ENCODE assay signal across 8 cellular contexts in the genomic region with DNA sequence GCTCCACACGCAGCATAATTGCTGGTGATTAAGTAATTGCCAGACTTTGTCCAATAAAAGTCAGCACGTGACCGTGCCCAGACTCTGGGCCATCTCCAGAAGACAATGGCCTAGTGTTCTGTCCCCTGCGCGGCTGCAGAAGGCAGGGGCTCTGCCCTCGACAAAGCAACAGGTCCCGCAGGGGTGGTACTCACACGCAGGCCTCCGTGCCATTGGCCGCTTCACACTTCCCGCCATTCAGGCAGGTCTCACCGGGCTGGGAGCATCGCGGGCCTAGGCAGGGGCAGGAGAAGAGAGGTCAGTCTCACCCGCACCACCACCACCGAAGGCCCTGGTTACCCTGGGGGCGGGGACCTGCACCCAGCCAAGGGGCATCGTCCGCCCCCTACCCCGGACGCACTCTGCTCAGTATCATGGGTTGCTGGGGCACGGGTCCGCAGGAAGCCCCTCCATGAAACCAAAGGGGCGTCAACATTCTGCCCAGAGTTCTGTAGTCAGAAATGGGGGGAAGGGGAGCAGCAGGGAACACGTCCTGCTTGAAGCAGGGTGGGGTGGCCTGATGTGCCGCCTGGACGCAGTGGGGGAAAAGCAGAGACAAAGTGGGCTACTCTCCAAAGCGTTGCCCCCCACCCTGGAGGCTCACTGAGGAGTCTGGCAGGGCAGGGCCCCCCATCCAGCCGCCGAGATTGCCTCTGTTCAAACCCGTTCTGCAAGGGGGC. TPM values are rescaled to one million over a fixed set of nuclear protein-coding genes. Genes with fewer than 3 reads are reported as not detected.
A peak's percentile ranks its signal among the peaks of the same experiment; 100 is the strongest.
DNase-seq lines count a peak whose midpoint lies in the region; ATAC-seq, FAIRE-seq and TF ChIP-seq lines count a peak whose summit lies in the region.

No MANE protein-coding gene starts in this region.

- no peak overlapping the region for H2AK5ac ChIP-seq in H1 (ENCODE audit: low read depth, low read length)

- H2AFZ ChIP-seq in ACC112 (ENCODE audit: low read length, unreplicated experiment) = no peak overlapping the region
- H2AFZ ChIP-seq in H1 (ENCODE audit: low read length) = no peak overlapping the region

- POLR2A ChIA-PET in H1 (lab: Charles Lee; ENCODE audit: partially characterized antibody) = interaction anchor here (0.7 to 1.4 kb wide), 3 partner anchors 14 to 28 kb away, joined by 3 to 7 read pairs (median 4); no protein-coding TSS in a partner anchor

- TF ChIP-seq POLR2A in NB4 (IDR thresholded peaks at IDR 0.05; ENCODE audit: extremely low read depth, insufficient read length) (no peak), H1 (IDR thresholded peaks at IDR 0.05; ENCODE audit: control extremely low read depth in 1 of 2, low read depth in 2 of 2, low read length in 2 of 2) (no peak)

- H3K4me3 ChIP-seq in ACC112 (ENCODE audit: low read depth, low read length) = peak overlapping the region; percentile 95
- H3K4me3 ChIP-seq in NB4 (ENCODE audit: low read depth, low read length) = peak overlapping the region; percentile 28
- H3K4me3 ChIP-seq in H1 (ENCODE audit: extremely low read depth in 1 of 4, insufficient read depth in 2 of 4, low read depth in 3 of 4, low read length in 4 of 4) = peak overlapping the region; percentile 71 to 98 (median 74)
- peak overlapping the region; percentile 57 to 94 for H3K4me3 ChIP-seq in muscle layer of duodenum (ENCODE audit: low read depth in 1 of 2, low read length in 2 of 2)
- no peak overlapping the region for H3K4me3 ChIP-seq in MG63

- H3K9me3 ChIP-seq in H1 (ENCODE audit: insufficient read depth in 2 of 2, low read depth in 1 of 2, low read length in 1 of 2) (no peaks in the 10 kb centered on the region), muscle layer of duodenum (ENCODE audit: control insufficient read depth in 1 of 2, low read length in 2 of 2) (no peaks in the 10 kb centered on the region), MG63 (no peaks in the 10 kb centered on the region)

- H3K27me3 ChIP-seq in ACC112 (ENCODE audit: insufficient read depth, low read length) (no peaks in the 10 kb centered on the region), H1 (replicated peaks in 1 of 4; ENCODE audit: control insufficient read depth in 3 of 4, extremely low read depth in 1 of 4, insufficient read depth in 3 of 4, low read length in 3 of 4) (no peaks in the 10 kb centered on the region), muscle layer of duodenum (ENCODE audit: low read depth, low read length) (no peaks in the 10 kb centered on the region), MG63 (no peaks in the 10 kb centered on the region)

- no peak for TF ChIP-seq RAD21 in H1 (IDR thresholded peaks at IDR 0.05 in 1 of 2, conservative IDR thresholded peaks at IDR 0.05 in 1 of 2; ENCODE audit: low read depth in 2 of 2, low read length in 2 of 2)

- no peak for TF ChIP-seq CTCF in NB4 (IDR thresholded peaks at IDR 0.05; ENCODE audit: low read depth, low read length)
- TF ChIP-seq CTCF in H1 (IDR thresholded peaks at IDR 0.05; ENCODE audit: control extremely low read depth in 1 of 3, insufficient read depth in 1 of 3, low read depth in 1 of 3, low read length in 3 of 3) = no peak

- peaks cover 26 to 36% of the 10 kb centered on the region in 2 experiments for H4K20me1 ChIP-seq in H1 (replicated peaks in 1 of 2; ENCODE audit: control insufficient read depth in 1 of 2, insufficient read depth in 2 of 2, low read length in 2 of 2)

- H3K23ac ChIP-seq in H1 (ENCODE audit: insufficient read length) = no peak overlapping the region

- no peak overlapping the region for H3K9ac ChIP-seq in H1 (replicated peaks in 1 of 4; ENCODE audit: extremely low read depth in 1 of 4, low read depth in 3 of 4, low read length in 3 of 4)

- H4K5ac ChIP-seq in H1 (ENCODE audit: insufficient read length, low read depth, low read length) = no peak overlapping the region

- TF ChIP-seq EP300 in H1 (IDR thresholded peaks at IDR 0.05; ENCODE audit: borderline replicate concordance in 1 of 2, low read depth in 2 of 2, low read length in 2 of 2) = no peak

- H3K18ac ChIP-seq in H1 (ENCODE audit: extremely low read depth, low read length) = peak overlapping the region; percentile 19; the same call in 1 of the 2 replicates

- no peak overlapping the region for H2BK5ac ChIP-seq in H1 (ENCODE audit: low read depth, low read length)

- no peak overlapping the region for H2BK120ac ChIP-seq in H1 (replicated peaks; ENCODE audit: low read depth, low read length)

- ATAC-seq in HG02938 (IDR thresholded peaks at IDR 0.05; ENCODE audit: unreplicated experiment) = no peak
- no peak for ATAC-seq in HG02678 (IDR thresholded peaks at IDR 0.05; ENCODE audit: unreplicated experiment)

- no peak for FAIRE-seq in H1 (lab: Jason Lieb, UNC)

- CTCF ChIA-PET in H1 (lab: Charles Lee; ENCODE audit: partially characterized antibody) = interaction anchor here (0.7 kb wide), 2 partner anchors 50 to 98 kb away, joined by 3 to 4 read pairs; no protein-coding TSS in a partner anchor

- 74% methylated on average over 28 of the region's 31 CpGs; no CpG with 5 or more reads in 1 of the 2 experiments for WGBS in H1 (ENCODE audit: extremely low coverage in 1 of 2, insufficient coverage in 1 of 2, insufficient read length in 1 of 2, insufficient replicate concordance in 2 of 2, low coverage in 1 of 2, low lambda C conversion rate in 2 of 2, missing lambda C conversion rate in 1 of 2), 2 experiments

- no peak overlapping the region for H3K14ac ChIP-seq in H1 (ENCODE audit: insufficient read length)

- no peaks in the 10 kb centered on the region for H3K36me3 ChIP-seq in ACC112 (ENCODE audit: insufficient read depth, low read length)
- peaks cover 0 to 6% (median 1%) of the 10 kb centered on the region in 4 experiments; a peak in 3 of 8 replicates for H3K36me3 ChIP-seq in H1 (ENCODE audit: control insufficient read depth in 2 of 4, insufficient read depth in 4 of 4, low read length in 3 of 4)
- H3K36me3 ChIP-seq in muscle layer of duodenum (ENCODE audit: control insufficient read depth in 1 of 2, insufficient read depth in 2 of 2, low read length in 2 of 2) = peaks cover 8 to 13% of the 10 kb centered on the region in 2 donors
- no peaks in the 10 kb centered on the region for H3K36me3 ChIP-seq in MG63

- DNase-seq in NB4 (ENCODE audit: low read depth) = no peak
- no peak for DNase-seq in H1 (ENCODE audit: low read depth in 1 of 2, low spot score in 2 of 2)
- DNase-seq in MG63 = no peak
- DNase-seq in DMS53 treated with DMSO at 0.1 percent for 48 hours (lab: John Stamatoyannopoulos, UW; ENCODE audit: unreplicated experiment) = no peak

- H2BK15ac ChIP-seq in H1 (ENCODE audit: low read length) = no peak overlapping the region

- peak overlapping the region; percentile 76 to 79 for H3K4me2 ChIP-seq in H1 (ENCODE audit: insufficient read depth in 1 of 2, low read depth in 2 of 2, low read length in 2 of 2)

- H3K4ac ChIP-seq in H1 (replicated peaks; ENCODE audit: insufficient read length, low read depth, low read length) = no peak overlapping the region

- H2BK12ac ChIP-seq in H1 (ENCODE audit: low read depth, low read length) = no peak overlapping the region

- no peak overlapping the region for H3K56ac ChIP-seq in H1 (replicated peaks; ENCODE audit: insufficient read length, low read depth, low read length)

- H2BK20ac ChIP-seq in H1 (ENCODE audit: low read length) = no peak overlapping the region

- peaks cover 25% of the 10 kb centered on the region for H3K79me1 ChIP-seq in H1 (ENCODE audit: low read depth, low read length)

- H3K23me2 ChIP-seq in H1 (ENCODE audit: low read depth, low read length) = peaks cover 7% of the 10 kb centered on the region; the same call in 1 of the 2 replicates

- no peak overlapping the region for H4K8ac ChIP-seq in H1 (ENCODE audit: extremely low read depth, insufficient read depth, low read length)

- no peak overlapping the region for H3K27ac ChIP-seq in ACC112 (ENCODE audit: low read depth, low read length)
- H3K27ac ChIP-seq in H1 (ENCODE audit: low read depth, low read length) = no peak overlapping the region
- H3K27ac ChIP-seq in muscle layer of duodenum (ENCODE audit: low read length) = no peak overlapping the region

- no peak overlapping the region for H4K91ac ChIP-seq in H1 (replicated peaks; ENCODE audit: insufficient read length, low read length)

- peaks cover 13% of the 10 kb centered on the region for H3K79me2 ChIP-seq in ACC112 (ENCODE audit: control insufficient read depth, insufficient read depth, low read length, unreplicated experiment)
- H3K79me2 ChIP-seq in H1 (ENCODE audit: control insufficient read depth in 1 of 2, insufficient read depth in 2 of 2, low read length in 2 of 2) = peaks cover 9 to 57% of the 10 kb centered on the region in 2 experiments; a peak in 3 of 4 replicates

- peaks cover 11% of the 10 kb centered on the region for H3K4me1 ChIP-seq in ACC112 (ENCODE audit: control insufficient read depth, insufficient read depth, low read length, unreplicated experiment)
- H3K4me1 ChIP-seq in H1 (replicated peaks in 1 of 4; ENCODE audit: control insufficient read depth in 3 of 4, insufficient read depth in 4 of 4, low read length in 3 of 4) = peaks cover 0 to 36% (median 23%) of the 10 kb centered on the region in 4 experiments; a peak in 6 of 7 replicates
- peaks cover 22 to 66% of the 10 kb centered on the region in 2 donors for H3K4me1 ChIP-seq in muscle layer of duodenum (ENCODE audit: control insufficient read depth in 1 of 2, insufficient read depth in 2 of 2, low read length in 2 of 2)

TF ChIP-seq in H1, 55 proteins besides CTCF, POLR2A, EP300 and RAD21 (continues in another document):
- TF ChIP-seq TAF1 (IDR thresholded peaks at IDR 0.05; ENCODE audit: low read depth, low read length) (0 out of 2 replicates have a peak, but pooled peaks have one; percentile 14), MAX (IDR thresholded peaks at IDR 0.05) (peak; percentile 81)
- TF ChIP-seq, protein P1, sequence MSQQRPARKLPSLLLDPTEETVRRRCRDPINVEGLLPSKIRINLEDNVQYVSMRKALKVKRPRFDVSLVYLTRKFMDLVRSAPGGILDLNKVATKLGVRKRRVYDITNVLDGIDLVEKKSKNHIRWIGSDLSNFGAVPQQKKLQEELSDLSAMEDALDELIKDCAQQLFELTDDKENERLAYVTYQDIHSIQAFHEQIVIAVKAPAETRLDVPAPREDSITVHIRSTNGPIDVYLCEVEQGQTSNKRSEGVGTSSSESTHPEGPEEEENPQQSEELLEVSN (IDR thresholded peaks at IDR 0.05) = peak; percentile 95

RNA-seq across cellular contexts. Expression of gene NOTCH1, which starts 1.9 kb away (rescaled TPM):
- 55.6 and 60.9 TPM in 2 replicates for total RNA-seq in H1 (2021; fragmentation: NEBNext Ultra II Directional; extraction: Animal tissue kit (Norgen Biotek cat#: 25700))
- 6.9 and 19.9 TPM in 2 replicates for polyA plus RNA-seq in H1 (2011; rRNA removed)
- 7.3 TPM for polyA plus RNA-seq in H1 (2011; cell fraction: cytosol; rRNA removed)
- polyA plus RNA-seq in H1 (2011; cell fraction: nucleus; rRNA removed) = 41.0 TPM
- 17.4 to 31.4 TPM (median 28.7 TPM) in 4 replicates for polyA plus RNA-seq in H1 (2012, experiment 1 of 2)
- 20.1 TPM for polyA plus RNA-seq in H1 (2012, experiment 2 of 2)
- polyA plus RNA-seq in H1 (2013, experiment 1 of 2) = 33.5 TPM
- 26.3 TPM for polyA plus RNA-seq in H1 (2013, experiment 2 of 2)
- polyA minus RNA-seq in H1 (2011; rRNA and poly(A)+ RNA removed) = 12.2 and 13.8 TPM in 2 replicates
- polyA minus RNA-seq in H1 (2011; cell fraction: cytosol; rRNA and poly(A)+ RNA removed) = 58.8 TPM
- 41.9 TPM for polyA minus RNA-seq in H1 (2011; cell fraction: nucleus; rRNA and poly(A)+ RNA removed)
- 4.4 and 4.7 TPM in 2 replicates for total RNA-seq in MG63 (2014; rRNA removed; shearing (Covaris generic); ENCODE audit: low replicate concordance)
